In the genomic region with DNA sequence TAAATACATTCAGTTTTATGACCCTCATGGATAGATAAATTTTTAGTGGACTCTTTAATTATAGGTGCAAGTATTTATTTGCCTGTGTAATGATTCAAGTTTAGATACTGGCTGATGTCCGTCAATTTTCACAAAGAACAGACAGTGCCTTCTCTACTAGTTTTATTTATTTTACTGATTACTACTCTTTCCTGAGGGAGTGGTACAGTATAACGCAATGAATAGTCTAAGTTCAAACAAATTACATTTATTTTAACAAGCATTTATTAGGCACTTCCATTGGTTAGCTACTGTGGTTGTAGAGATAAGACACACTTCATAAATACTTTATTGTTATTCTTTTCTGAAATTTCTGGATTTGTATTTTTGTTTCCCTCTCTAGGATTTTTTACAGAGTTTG, we compare ENCODE assay signal across 13 cellular contexts.
"Had no signal": no experiment of that assay in that cellular context is flagged by ENCODE, and none has a peak within 500 bp of the region (broad histone marks: within the 10 kb centered on the region; RNA-seq: fewer than 3 reads in every experiment).

No MANE protein-coding gene starts in this region.

- ATAC-seq: activated T-helper 17 cell treated with anti-CD3 and anti-CD28 coated beads, Interleukin-2, amount 50 U/mL, for 72 hours; stimulated activated naive CD8-positive, alpha-beta T cell treated with anti-CD3 and anti-CD28 coated beads, Interleukin-15, Interleukin-2, amounts not matched to agents 100 U/mL and 50 U/mL, for 24 hours had no signal

- H3K27me3 ChIP-seq: body of pancreas, suprapubic skin had no signal

- DNase-seq: activated B cell treated with CpG ODN at 0.5 μM for 24 hours; activated CD4-positive, alpha-beta T cell treated with anti-CD3 and anti-CD28 coated beads, Interleukin-2, amount 10 ng/mL, durations not matched to agents 7 days and 5 days; activated CD8-positive, alpha-beta memory T cell treated with anti-CD3 and anti-CD28 coated beads for 24 hours; activated naive CD4-positive, alpha-beta T cell treated with anti-CD3 and anti-CD28 coated beads, Interleukin-2, amount 10 ng/mL, durations not matched to agents 7 days and 5 days; body of pancreas; effector memory CD4-positive, alpha-beta T cell; immature natural killer cell; nephron progenitor cell; stimulated activated CD4-positive, alpha-beta T cell treated with anti-CD3 and anti-CD28 coated beads, Interleukin-4, amount 100 ng/mL, for 1 hour; stimulated activated CD8-positive, alpha-beta memory T cell treated with anti-CD3 and anti-CD28 coated beads, Interleukin-4, amount 100 ng/mL, for 48 hours; stimulated activated naive CD8-positive, alpha-beta T cell treated with anti-CD3 and anti-CD28 coated beads, Interleukin-15, Interleukin-2, amounts not matched to agents 100 U/mL and 50 U/mL, for 24 hours had no signal

- H3K27ac ChIP-seq: suprapubic skin had no signal

- H3K4me3 ChIP-seq: body of pancreas, suprapubic skin had no signal

- H3K36me3 ChIP-seq: suprapubic skin had no signal

- H3K9me3 ChIP-seq: body of pancreas, suprapubic skin had no signal
